2 cellular contexts compared by ENCODE assay signal in genomic region chr3:72439321-72440183, GRCh38.
TF ChIP-seq lines count a peak whose summit lies in the region.

No MANE protein-coding gene starts in this region.

TF ChIP-seq in HepG2, 621 proteins besides CTCF, POLR2A, EP300 and RAD21:
- TF ChIP-seq BRF2 (CRISPR knock-in tag; IDR thresholded peaks at IDR 0.05) (no peak), CREBL2 (CRISPR knock-in tag; IDR thresholded peaks at IDR 0.05; ENCODE audit: borderline replicate concordance) (no peak), KLF6 (CRISPR knock-in tag; IDR thresholded peaks at IDR 0.05) (no peak), ZNF704 (CRISPR knock-in tag; IDR thresholded peaks at IDR 0.05; ENCODE audit: borderline replicate concordance) (no peak), ZNF710 (CRISPR knock-in tag; IDR thresholded peaks at IDR 0.05; ENCODE audit: borderline replicate concordance) (no peak), ZBTB44 (CRISPR knock-in tag; IDR thresholded peaks at IDR 0.05) (no peak), AGO1 (IDR thresholded peaks at IDR 0.05; ENCODE audit: low read depth, low read length, poor library complexity, severe bottlenecking) (no peak), NBN (conservative IDR thresholded peaks at IDR 0.05) (no peak), PATZ1 (CRISPR knock-in tag; IDR thresholded peaks at IDR 0.05) (no peak), HIC2 (CRISPR knock-in tag; IDR thresholded peaks at IDR 0.05; ENCODE audit: low read depth) (no peak), ZSCAN21 (CRISPR knock-in tag; IDR thresholded peaks at IDR 0.05; ENCODE audit: borderline replicate concordance) (no peak)
TF ChIP-seq in HepG2: peak in this region for 0.

TF ChIP-seq in IMR-90, 13 proteins besides CTCF, POLR2A, EP300 and RAD21:
- no peak for TF ChIP-seq FOS (IDR thresholded peaks at IDR 0.05; ENCODE audit: low read depth, low read length)
- no peak for TF ChIP-seq MAFK (IDR thresholded peaks at IDR 0.05; ENCODE audit: low read depth, low read length)
